ENCODE assay signal across 29 cellular contexts in genomic region chr15:35757790-35758189, GRCh38.
A peak's percentile ranks its signal among the peaks of the same experiment; 100 is the strongest.
DNase-seq lines count a peak whose midpoint lies in the region; ATAC-seq and TF ChIP-seq lines count a peak whose summit lies in the region.
"Had no signal": no experiment of that assay in that cellular context is flagged by ENCODE, and none has a peak within 500 bp of the region (broad histone marks: within the 10 kb centered on the region; RNA-seq: fewer than 3 reads in every experiment).

No MANE protein-coding gene starts in this region.

- H3K23ac ChIP-seq in neuronal stem cell (ENCODE audit: low read depth, low read length, poor library complexity) = no peak overlapping the region

- TF ChIP-seq CTCF in VCaP (conservative IDR thresholded peaks at IDR 0.05) = no peak

- no peak overlapping the region for H2BK120ac ChIP-seq in neuronal stem cell (ENCODE audit: low read depth, low read length)

- no peaks in the 10 kb centered on the region for H3K9me3 ChIP-seq in neuronal stem cell (replicated peaks in 1 of 2; ENCODE audit: control insufficient read depth in 2 of 2, insufficient read depth in 1 of 2, low read depth in 1 of 2, low read length in 2 of 2)
- H3K9me3 ChIP-seq: A549, ascending aorta, heart right ventricle, prostate gland, upper lobe of left lung had no signal

- WGBS in neuronal stem cell (ENCODE audit: extremely low coverage in 2 of 2, insufficient read length in 2 of 2, insufficient replicate concordance in 1 of 2), 2 donors = no CpG with 5 or more reads among the region's 3 CpGs

- no peak overlapping the region for H2BK15ac ChIP-seq in neuronal stem cell (ENCODE audit: low read length)

- ATAC-seq in HG03521 (IDR thresholded peaks at IDR 0.05; ENCODE audit: unreplicated experiment) = no peak
- ATAC-seq: A549; activated CD4-positive, alpha-beta T cell treated with anti-CD3 and anti-CD28 coated beads for 36 hours; foreskin keratinocyte; heart right ventricle; left cardiac atrium; SK-N-SH treated with all-trans-retinoic acid at 6 μM for 48 hours; stimulated activated naive B cell treated with anti-CD40 and anti-IgM and Interleukin-4, amounts not matched to agents 10 μg/mL and 1 μg/mL and 100 μg/mL, for 72 hours had no signal

- peak; percentile 34 for DNase-seq in NCI-H510A treated with DMSO at 0.1 percent for 48 hours (lab: John Stamatoyannopoulos, UW)
- no peak for DNase-seq in NCI-H510A (lab: John Stamatoyannopoulos, UW)
- DNase-seq in NCI-H2029 treated with DMSO at 0.1 percent for 48 hours (lab: John Stamatoyannopoulos, UW) = peak; percentile 23
- DNase-seq in neuronal stem cell (ENCODE audit: low spot score) = no peak
- no peak for DNase-seq in NK-92 treated with Interleukin-12 subunit alpha and Interleukin-12 subunit beta, amount 100 ng/mL, for 24 hours (lab: John Stamatoyannopoulos, UW)
- DNase-seq in posterior vena cava (ENCODE audit: low spot score) = no peak
- DNase-seq: activated CD4-positive, alpha-beta T cell treated with anti-CD3 and anti-CD28 coated beads for 36 hours; activated CD8-positive, alpha-beta memory T cell treated with anti-CD3 and anti-CD28 coated beads for 24 hours; activated gamma-delta T cell; activated naive CD8-positive, alpha-beta T cell treated with anti-CD3 and anti-CD28 coated beads, Interleukin-2, amount 10 ng/mL, durations not matched to agents 7 days and 5 days; AML-193; CD4-positive, alpha-beta T cell; DMS 273 treated with DMSO at 0.1 percent for 48 hours; effector memory CD4-positive, alpha-beta T cell; foreskin keratinocyte; heart right ventricle; left cardiac atrium; NCI-H524 treated with DMSO at 0.1 percent for 48 hours; stimulated activated CD4-positive, alpha-beta T cell treated with anti-CD3 and anti-CD28 coated beads, Interleukin-15, amount 100 ng/mL, for 24 hours; stimulated activated naive B cell treated with anti-CD40 and anti-IgM and Interleukin-4, amounts not matched to agents 10 μg/mL and 1 μg/mL and 100 μg/mL, for 72 hours; upper lobe of left lung had no signal

- no peak overlapping the region for H2BK12ac ChIP-seq in neuronal stem cell (ENCODE audit: low read length)

- H3K4me1 ChIP-seq in neuronal stem cell (ENCODE audit: control insufficient read depth in 2 of 2, insufficient read depth in 1 of 2, low read depth in 1 of 2, low read length in 2 of 2) = no peaks in the 10 kb centered on the region
- H3K4me1 ChIP-seq: A549, foreskin keratinocyte, prostate gland, upper lobe of left lung had no signal

- no peak overlapping the region for H3K18ac ChIP-seq in neuronal stem cell (ENCODE audit: low read length)

- intact Hi-C loops in posterior vena cava (cut with DNase I) = no loop called here

- no peak overlapping the region for H4K91ac ChIP-seq in neuronal stem cell (ENCODE audit: low read depth, low read length, poor library complexity)

- H3K27ac ChIP-seq in VCaP (0 out of 2 replicates have a peak overlapping the region, but pooled peaks have one; percentile 0), neuronal stem cell (replicated peaks; ENCODE audit: low read length) (no peak overlapping the region)
- H3K27ac ChIP-seq: A549, ascending aorta, coronary artery, foreskin keratinocyte, heart right ventricle, prostate gland, RWPE1, upper lobe of left lung had no signal

- peak overlapping the region; percentile 26 for H2AFZ ChIP-seq in neuronal stem cell (ENCODE audit: low read length)

- no peak overlapping the region for H3K14ac ChIP-seq in neuronal stem cell (ENCODE audit: low read length)

- H3K4me2 ChIP-seq in neuronal stem cell (ENCODE audit: insufficient read depth, low read length, poor library complexity, severe bottlenecking) = no peak overlapping the region
- H3K4me2 ChIP-seq: A549 had no signal

- H3K79me1 ChIP-seq in neuronal stem cell (ENCODE audit: low read depth, low read length) = no peaks in the 10 kb centered on the region

- no peak overlapping the region for H3K4me3 ChIP-seq in neuronal stem cell (ENCODE audit: low read length in 2 of 2)
- H3K4me3 ChIP-seq: A549, ascending aorta, coronary artery, heart right ventricle, prostate gland, upper lobe of left lung had no signal

- H3K4ac ChIP-seq in neuronal stem cell (ENCODE audit: low read length) = no peak overlapping the region

- no peak overlapping the region for H2BK5ac ChIP-seq in neuronal stem cell (ENCODE audit: low read length)

- H4K8ac ChIP-seq in neuronal stem cell (ENCODE audit: low read depth, low read length) = no peak overlapping the region

- H3K36me3 ChIP-seq in neuronal stem cell (replicated peaks in 1 of 2; ENCODE audit: control insufficient read depth in 2 of 2, insufficient read depth in 2 of 2, low read length in 2 of 2) = no peaks in the 10 kb centered on the region
- H3K36me3 ChIP-seq: ascending aorta, heart right ventricle, prostate gland, upper lobe of left lung had no signal

- no peak overlapping the region for H2AK5ac ChIP-seq in neuronal stem cell (ENCODE audit: low read depth, low read length)

- H3K9ac ChIP-seq in neuronal stem cell (ENCODE audit: low read depth, low read length, poor library complexity) = no peak overlapping the region

- H3K27me3 ChIP-seq in neuronal stem cell (ENCODE audit: control insufficient read depth in 3 of 3, insufficient read depth in 3 of 3, low read depth in 1 of 3, low read length in 3 of 3) = no peaks in the 10 kb centered on the region
- H3K27me3 ChIP-seq: ascending aorta, foreskin keratinocyte, heart right ventricle, upper lobe of left lung had no signal

Comparison
In these comparisons a context has a peak if more than half of its experiments do, and no peak if none do; other contexts are left out.
1. DNase-seq: peak in NCI-H510A treated with DMSO at 0.1 percent for 48 hours (single experiment) and NCI-H2029 treated with DMSO at 0.1 percent for 48 hours (single experiment); none in NCI-H510A (single experiment), neuronal stem cell (single experiment), NK-92 treated with Interleukin-12 subunit alpha and Interleukin-12 subunit beta, amount 100 ng/mL, for 24 hours (single experiment) and posterior vena cava (single experiment).